Comparison of ENCODE assay signal across 35 cellular contexts in the genomic region with DNA sequence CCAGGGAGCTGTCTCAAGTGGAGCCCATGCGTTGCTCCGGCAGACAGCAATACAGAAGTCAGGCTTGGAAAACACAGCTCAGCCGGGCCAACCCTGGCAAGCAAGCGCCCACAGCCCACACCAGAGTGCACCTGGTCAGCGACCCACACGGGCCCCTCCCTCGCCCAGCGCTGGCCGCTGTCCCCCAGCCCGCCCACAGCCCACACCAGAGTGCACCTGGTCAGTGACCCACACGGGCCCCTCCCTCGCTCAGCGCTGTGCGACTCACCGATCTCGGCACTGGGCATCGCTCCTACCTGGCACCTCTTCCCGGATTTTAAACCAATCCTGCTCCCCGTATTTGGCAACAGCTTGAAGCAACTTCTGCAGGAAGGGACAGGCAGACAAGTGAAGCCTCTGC.
"Had no signal": no experiment of that assay in that cellular context is flagged by ENCODE, and none has a peak within 500 bp of the region (broad histone marks: within the 10 kb centered on the region; RNA-seq: fewer than 3 reads in every experiment).

No MANE protein-coding gene starts in this region.

- ATAC-seq: activated CD8-positive, alpha-beta memory T cell treated with anti-CD3 and anti-CD28 coated beads, Interleukin-2, amount 10 ng/mL, durations not matched to agents 7 days and 5 days; activated CD8-positive, alpha-beta T cell treated with anti-CD3 and anti-CD28 coated beads, Interleukin-2, amount 10 ng/mL, durations not matched to agents 7 days and 5 days; activated naive CD8-positive, alpha-beta T cell treated with anti-CD3 and anti-CD28 coated beads, Interleukin-2, amount 50 U/mL, for 24 hours had no signal

- H3K27me3 ChIP-seq: ascending aorta, brain microvascular endothelial cell, breast epithelium had no signal

- H3K27me3 Mint-ChIP-seq: activated B cell treated with CpG ODN at 0.5 μM for 24 hours; activated CD4-positive, alpha-beta memory T cell treated with anti-CD3 and anti-CD28 coated beads for 36 hours; activated CD4-positive, alpha-beta T cell treated with anti-CD3 and anti-CD28 coated beads, Interleukin-2, amount 10 ng/mL, durations not matched to agents 24 days and 14 days; activated CD8-positive, alpha-beta memory T cell treated with anti-CD3 and anti-CD28 coated beads, Interleukin-2, amount 10 ng/mL, durations not matched to agents 7 days and 5 days; activated naive CD4-positive, alpha-beta T cell treated with anti-CD3 and anti-CD28 coated beads, Interleukin-2, amount 10 ng/mL, durations not matched to agents 7 days and 5 days; activated naive CD4-positive, alpha-beta T cell treated with anti-CD3 and anti-CD28 coated beads, Interleukin-2, amount 50 U/mL, for 24 hours; activated naive CD8-positive, alpha-beta T cell; activated naive CD8-positive, alpha-beta T cell treated with anti-CD3 and anti-CD28 coated beads, Interleukin-2, amount 10 ng/mL, durations not matched to agents 7 days and 5 days; activated naive CD8-positive, alpha-beta T cell treated with anti-CD3 and anti-CD28 coated beads, Interleukin-2, amount 50 U/mL, for 24 hours; activated T-cell treated with anti-CD3 and anti-CD28 coated beads, Interleukin-2, amount 50 U/mL, for 24 hours had no signal

- FAIRE-seq: TTC549 had no signal

- H3K9me3 ChIP-seq: ascending aorta, breast epithelium had no signal

- H3K27ac ChIP-seq: ascending aorta, brain microvascular endothelial cell, breast epithelium, VCaP had no signal

- H3K9me3 Mint-ChIP-seq: activated B cell treated with CpG ODN at 0.5 μM for 24 hours; activated CD4-positive, alpha-beta memory T cell treated with anti-CD3 and anti-CD28 coated beads for 36 hours; activated CD4-positive, alpha-beta T cell treated with anti-CD3 and anti-CD28 coated beads, Interleukin-2, amount 10 ng/mL, durations not matched to agents 24 days and 14 days; activated naive CD4-positive, alpha-beta T cell treated with anti-CD3 and anti-CD28 coated beads, Interleukin-2, amount 10 ng/mL, durations not matched to agents 7 days and 5 days; activated naive CD4-positive, alpha-beta T cell treated with anti-CD3 and anti-CD28 coated beads, Interleukin-2, amount 50 U/mL, for 24 hours; activated naive CD8-positive, alpha-beta T cell treated with anti-CD3 and anti-CD28 coated beads, Interleukin-2, amount 10 ng/mL, durations not matched to agents 7 days and 5 days; activated naive CD8-positive, alpha-beta T cell treated with anti-CD3 and anti-CD28 coated beads, Interleukin-2, amount 50 U/mL, for 24 hours; activated T-cell treated with anti-CD3 and anti-CD28 coated beads, Interleukin-2, amount 50 U/mL, for 24 hours; activated T-helper 2 cell treated with anti-CD3 and anti-CD28 coated beads, Interferon-gamma antibody, Interleukin-2, Interleukin-4, amounts not matched to agents 10 μg/mL and 5 μg/mL and 100 μg/mL, durations not matched to agents 14 hours and 24 hours and 36 hours; T-helper 1 cell treated with Interleukin-12 subunit alpha and Interleukin-12 subunit beta and Interleukin-4 antibody, amounts not matched to agents 30 μg/mL and 1 μg/mL, for 36 hours; T-helper 2 cell treated with Interferon-gamma antibody and Interleukin-4, amounts not matched to agents 5 μg/mL and 100 μg/mL, for 36 hours had no signal

- DNase-seq: activated B cell treated with CpG ODN at 0.5 μM for 24 hours; activated CD4-positive, alpha-beta memory T cell treated with anti-CD3 and anti-CD28 coated beads for 36 hours; activated CD4-positive, alpha-beta T cell treated with anti-CD3 and anti-CD28 coated beads for 4 hours; activated CD4-positive, alpha-beta T cell treated with anti-CD3 and anti-CD28 coated beads, Interleukin-2, amount 10 ng/mL, durations not matched to agents 24 days and 14 days; activated CD4-positive, alpha-beta T cell treated with anti-CD3 and anti-CD28 coated beads, Interleukin-2, amount 50 U/mL, for 1 hour; activated CD4-positive, alpha-beta T cell treated with anti-CD3 and anti-CD28 coated beads, Interleukin-2, amount 50 U/mL, for 4 hours; activated CD4-positive, CD25-positive, alpha-beta regulatory T cell treated with anti-CD3 and anti-CD28 coated beads, Interleukin-2, amount 50 U/mL, for 72 hours; activated CD8-positive, alpha-beta memory T cell treated with anti-CD3 and anti-CD28 coated beads for 24 hours; activated CD8-positive, alpha-beta memory T cell treated with anti-CD3 and anti-CD28 coated beads, Interleukin-2, amount 10 ng/mL, durations not matched to agents 7 days and 5 days; activated CD8-positive, alpha-beta memory T cell treated with anti-CD3 and anti-CD28 coated beads, Interleukin-2, amount 50 U/mL, for 48 hours; activated CD8-positive, alpha-beta T cell treated with anti-CD3 and anti-CD28 coated beads, Interleukin-2, amount 10 ng/mL, durations not matched to agents 7 days and 5 days; activated effector memory CD4-positive, alpha-beta T cell treated with Interleukin-2 at 50 U/mL for 16 hours; activated gamma-delta T cell; activated naive CD4-positive, alpha-beta T cell treated with anti-CD3 and anti-CD28 coated beads, Interleukin-2, amount 10 ng/mL, durations not matched to agents 7 days and 5 days; activated naive CD4-positive, alpha-beta T cell treated with Interleukin-2 at 50 U/mL for 16 hours; activated naive CD8-positive, alpha-beta T cell treated with anti-CD3 and anti-CD28 coated beads, Interleukin-2, amount 10 ng/mL, durations not matched to agents 7 days and 5 days; activated naive CD8-positive, alpha-beta T cell treated with anti-CD3 and anti-CD28 coated beads, Interleukin-2, amount 50 U/mL, for 24 hours; activated T-cell treated with anti-CD3 and anti-CD28 coated beads, Interleukin-2, amount 50 U/mL, for 24 hours; activated T-cell treated with anti-CD3 and anti-CD28 coated beads, Interleukin-2, amount 50 U/mL, for 48 hours; amygdala; anterior cingulate cortex; brain microvascular endothelial cell; central memory CD4-positive, alpha-beta T cell; T-helper 1 cell; T-helper 2 cell; T-helper 9 cell had no signal

- H3K27ac Mint-ChIP-seq: activated B cell treated with CpG ODN at 0.5 μM for 24 hours; activated CD4-positive, alpha-beta memory T cell treated with anti-CD3 and anti-CD28 coated beads for 36 hours; activated CD4-positive, alpha-beta T cell treated with anti-CD3 and anti-CD28 coated beads, Interleukin-2, amount 10 ng/mL, durations not matched to agents 24 days and 14 days; activated CD8-positive, alpha-beta memory T cell treated with anti-CD3 and anti-CD28 coated beads, Interleukin-2, amount 10 ng/mL, durations not matched to agents 7 days and 5 days; activated CD8-positive, alpha-beta T cell treated with anti-CD3 and anti-CD28 coated beads, Interleukin-2, amount 10 ng/mL, durations not matched to agents 7 days and 5 days; activated naive CD4-positive, alpha-beta T cell treated with anti-CD3 and anti-CD28 coated beads, Interleukin-2, amount 10 ng/mL, durations not matched to agents 7 days and 5 days; activated naive CD4-positive, alpha-beta T cell treated with anti-CD3 and anti-CD28 coated beads, Interleukin-2, amount 50 U/mL, for 24 hours; activated naive CD8-positive, alpha-beta T cell; activated naive CD8-positive, alpha-beta T cell treated with anti-CD3 and anti-CD28 coated beads, Interleukin-2, amount 10 ng/mL, durations not matched to agents 7 days and 5 days; activated naive CD8-positive, alpha-beta T cell treated with anti-CD3 and anti-CD28 coated beads, Interleukin-2, amount 50 U/mL, for 24 hours; activated T-cell treated with anti-CD3 and anti-CD28 coated beads, Interleukin-2, amount 50 U/mL, for 24 hours; activated T-helper 2 cell treated with anti-CD3 and anti-CD28 coated beads, Interferon-gamma antibody, Interleukin-2, Interleukin-4, amounts not matched to agents 10 μg/mL and 5 μg/mL and 100 μg/mL, durations not matched to agents 14 hours and 24 hours and 36 hours; T-helper 1 cell treated with Interleukin-12 subunit alpha and Interleukin-12 subunit beta and Interleukin-4 antibody, amounts not matched to agents 30 μg/mL and 1 μg/mL, for 36 hours; T-helper 2 cell treated with Interferon-gamma antibody and Interleukin-4, amounts not matched to agents 5 μg/mL and 100 μg/mL, for 36 hours had no signal

- H3K4me3 ChIP-seq: ascending aorta, breast epithelium had no signal

- H3K4me1 Mint-ChIP-seq: activated B cell treated with CpG ODN at 0.5 μM for 24 hours; activated naive CD4-positive, alpha-beta T cell treated with anti-CD3 and anti-CD28 coated beads, Interleukin-2, amount 10 ng/mL, durations not matched to agents 7 days and 5 days had no signal

- H3K4me1 ChIP-seq: ascending aorta, breast epithelium had no signal

- H3K4me3 Mint-ChIP-seq: activated B cell treated with CpG ODN at 0.5 μM for 24 hours; activated CD4-positive, alpha-beta memory T cell treated with anti-CD3 and anti-CD28 coated beads for 36 hours; activated CD4-positive, alpha-beta T cell treated with anti-CD3 and anti-CD28 coated beads, Interleukin-2, amount 10 ng/mL, durations not matched to agents 24 days and 14 days; activated CD8-positive, alpha-beta memory T cell treated with anti-CD3 and anti-CD28 coated beads, Interleukin-2, amount 10 ng/mL, durations not matched to agents 7 days and 5 days; activated CD8-positive, alpha-beta T cell treated with anti-CD3 and anti-CD28 coated beads, Interleukin-2, amount 10 ng/mL, durations not matched to agents 7 days and 5 days; activated naive CD4-positive, alpha-beta T cell treated with anti-CD3 and anti-CD28 coated beads, Interleukin-2, amount 10 ng/mL, durations not matched to agents 7 days and 5 days; activated naive CD4-positive, alpha-beta T cell treated with anti-CD3 and anti-CD28 coated beads, Interleukin-2, amount 50 U/mL, for 24 hours; activated naive CD8-positive, alpha-beta T cell; activated naive CD8-positive, alpha-beta T cell treated with anti-CD3 and anti-CD28 coated beads, Interleukin-2, amount 10 ng/mL, durations not matched to agents 7 days and 5 days; activated naive CD8-positive, alpha-beta T cell treated with anti-CD3 and anti-CD28 coated beads, Interleukin-2, amount 50 U/mL, for 24 hours; activated T-cell treated with anti-CD3 and anti-CD28 coated beads, Interleukin-2, amount 50 U/mL, for 24 hours; T-helper 1 cell treated with Interleukin-12 subunit alpha and Interleukin-12 subunit beta and Interleukin-4 antibody, amounts not matched to agents 30 μg/mL and 1 μg/mL, for 36 hours; T-helper 2 cell treated with Interferon-gamma antibody and Interleukin-4, amounts not matched to agents 5 μg/mL and 100 μg/mL, for 36 hours had no signal
